ENCODE assay signal across 1 cellular context in the genomic region with DNA sequence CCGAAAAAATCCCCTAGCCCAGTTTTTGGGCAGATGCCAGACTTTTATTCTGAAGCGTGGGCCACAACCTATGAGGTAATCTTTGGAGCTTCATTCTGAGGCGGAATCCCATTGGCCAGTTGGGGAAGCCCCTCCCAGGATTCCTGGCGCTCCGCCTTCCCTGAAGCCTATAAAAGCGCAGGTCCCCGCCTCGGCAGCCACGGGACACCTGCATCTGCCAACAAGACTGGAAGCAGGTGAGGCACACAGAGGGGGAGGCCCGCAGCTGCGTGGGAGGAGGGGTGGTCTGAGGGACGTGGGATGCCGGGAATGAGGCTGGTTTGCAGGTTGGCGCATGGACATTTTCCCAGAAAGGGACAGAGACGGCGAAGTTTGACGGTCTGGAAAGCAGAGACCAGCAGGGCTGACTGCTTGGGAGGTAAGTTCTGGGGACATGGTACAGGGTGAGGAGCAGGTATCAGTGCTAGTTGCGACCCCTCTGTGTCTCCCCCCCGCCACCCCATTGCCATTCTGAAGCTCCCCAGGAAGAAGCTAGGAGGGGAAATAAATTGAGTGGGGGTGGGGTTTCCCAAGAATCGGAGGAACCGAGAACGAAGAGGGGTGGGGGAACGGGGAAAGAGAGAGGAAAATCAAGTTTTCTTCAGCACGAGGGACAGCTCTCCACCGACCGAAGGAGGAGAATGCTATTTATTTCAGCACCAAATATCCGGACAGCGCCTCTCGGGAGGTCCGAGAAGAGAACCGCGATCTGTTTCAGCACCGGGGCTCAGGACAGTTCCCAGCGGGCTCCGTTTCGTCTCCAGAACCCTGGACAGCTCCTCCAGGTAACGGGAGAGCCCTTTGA.
TF ChIP-seq lines count a peak whose summit lies in the region.

No MANE protein-coding gene starts in this region.

TF ChIP-seq in HepG2, 621 proteins besides CTCF, POLR2A, EP300 and RAD21 (continued from another document and continues in another):
- TF ChIP-seq ZBTB43 (CRISPR knock-in tag; conservative IDR thresholded peaks at IDR 0.05) = peak; percentile 100
- TF ChIP-seq CBFB (CRISPR knock-in tag; IDR thresholded peaks at IDR 0.05) = peak; percentile 99
- TF ChIP-seq KDM3A (CRISPR knock-in tag; IDR thresholded peaks at IDR 0.05; ENCODE audit: low read depth) = peak; percentile 100
- peak; percentile 100 for TF ChIP-seq AHR (CRISPR knock-in tag; IDR thresholded peaks at IDR 0.05)
- TF ChIP-seq ZNF24 (IDR thresholded peaks at IDR 0.05) = peak; percentile 82; the same call in 1 of the 2 replicates
- TF ChIP-seq PCBP2 (optimal IDR thresholded peaks at IDR 0.05; ENCODE audit: low read depth, low read length, poor library complexity, severe bottlenecking) = no peak
- TF ChIP-seq, protein P1, sequence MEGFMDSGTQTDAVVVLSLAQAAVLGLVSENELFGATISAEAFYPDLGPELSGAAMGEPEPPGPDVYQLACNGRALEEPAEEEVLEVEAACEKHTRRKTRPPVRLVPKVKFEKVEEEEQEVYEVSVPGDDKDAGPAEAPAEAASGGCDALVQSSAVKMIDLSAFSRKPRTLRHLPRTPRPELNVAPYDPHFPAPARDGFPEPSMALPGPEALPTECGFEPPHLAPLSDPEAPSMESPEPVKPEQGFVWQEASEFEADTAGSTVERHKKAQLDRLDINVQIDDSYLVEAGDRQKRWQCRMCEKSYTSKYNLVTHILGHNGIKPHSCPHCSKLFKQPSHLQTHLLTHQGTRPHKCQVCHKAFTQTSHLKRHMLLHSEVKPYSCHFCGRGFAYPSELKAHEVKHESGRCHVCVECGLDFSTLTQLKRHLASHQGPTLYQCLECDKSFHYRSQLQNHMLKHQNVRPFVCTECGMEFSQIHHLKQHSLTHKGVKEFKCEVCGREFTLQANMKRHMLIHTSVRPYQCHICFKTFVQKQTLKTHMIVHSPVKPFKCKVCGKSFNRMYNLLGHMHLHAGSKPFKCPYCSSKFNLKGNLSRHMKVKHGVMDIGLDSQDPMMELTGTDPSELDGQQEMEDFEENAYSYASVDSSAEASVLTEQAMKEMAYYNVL (CRISPR knock-in tag; IDR thresholded peaks at IDR 0.05; ENCODE audit: borderline replicate concordance) = peak; percentile 99
- TF ChIP-seq SMARCC2 (IDR thresholded peaks at IDR 0.05) = 0 out of 2 replicates have a peak, but pooled peaks have one; percentile 60
- peak; percentile 100 for TF ChIP-seq ZNF670 (CRISPR knock-in tag; IDR thresholded peaks at IDR 0.05; ENCODE audit: borderline replicate concordance)
- peak; percentile 99 for TF ChIP-seq TP53 (CRISPR knock-in tag; conservative IDR thresholded peaks at IDR 0.05)
- no peak for TF ChIP-seq CREB1 (IDR thresholded peaks at IDR 0.05)
- peak; percentile 64; the same call in 1 of the 2 replicates for TF ChIP-seq CREB1 (CRISPR knock-in tag; IDR thresholded peaks at IDR 0.05)
- peak; percentile 94 for TF ChIP-seq THAP11 (CRISPR knock-in tag; IDR thresholded peaks at IDR 0.05)
- peak; percentile 95 to 97 for TF ChIP-seq NR2F1 (CRISPR knock-in tag; IDR thresholded peaks at IDR 0.05)
- peak; percentile 99 for TF ChIP-seq ATF3 (CRISPR knock-in tag; IDR thresholded peaks at IDR 0.05)
- peak; percentile 99 for TF ChIP-seq RELA (CRISPR knock-in tag; IDR thresholded peaks at IDR 0.05)
- TF ChIP-seq CEBPG (CRISPR knock-in tag; IDR thresholded peaks at IDR 0.05) = peak; percentile 84
- TF ChIP-seq NBN (conservative IDR thresholded peaks at IDR 0.05) = no peak
- TF ChIP-seq ZNF782 (CRISPR knock-in tag; IDR thresholded peaks at IDR 0.05; ENCODE audit: borderline replicate concordance) = peak; percentile 100
- peak; percentile 100 for TF ChIP-seq ZNF776 (CRISPR knock-in tag; IDR thresholded peaks at IDR 0.05)
- TF ChIP-seq MATR3 (CRISPR knock-in tag; IDR thresholded peaks at IDR 0.05) = no peak
- peak; percentile 100 for TF ChIP-seq DNMT3B (CRISPR knock-in tag; conservative IDR thresholded peaks at IDR 0.05)
- peak; percentile 99 for TF ChIP-seq SNAPC2 (CRISPR knock-in tag; IDR thresholded peaks at IDR 0.05)
- TF ChIP-seq TFDP2 (CRISPR knock-in tag; IDR thresholded peaks at IDR 0.05) = peak; percentile 93
- peak; percentile 67 for TF ChIP-seq ATF1 (CRISPR knock-in tag; IDR thresholded peaks at IDR 0.05)
- TF ChIP-seq ZNF572 (CRISPR knock-in tag; IDR thresholded peaks at IDR 0.05) = peak; percentile 95; the same call in 1 of the 2 replicates
- no peak for TF ChIP-seq GATA4 (IDR thresholded peaks at IDR 0.05; ENCODE audit: borderline replicate concordance, low read depth)
- TF ChIP-seq ZFP36L1 (CRISPR knock-in tag; IDR thresholded peaks at IDR 0.05) = peak; percentile 100
- peak; percentile 100 for TF ChIP-seq ZNF567 (CRISPR knock-in tag; IDR thresholded peaks at IDR 0.05; ENCODE audit: borderline replicate concordance)
- TF ChIP-seq MBNL3 (CRISPR knock-in tag; conservative IDR thresholded peaks at IDR 0.05) = peak; percentile 99
- peak; percentile 100 for TF ChIP-seq NFATC3 (CRISPR knock-in tag; IDR thresholded peaks at IDR 0.05)
- TF ChIP-seq, protein P2, sequence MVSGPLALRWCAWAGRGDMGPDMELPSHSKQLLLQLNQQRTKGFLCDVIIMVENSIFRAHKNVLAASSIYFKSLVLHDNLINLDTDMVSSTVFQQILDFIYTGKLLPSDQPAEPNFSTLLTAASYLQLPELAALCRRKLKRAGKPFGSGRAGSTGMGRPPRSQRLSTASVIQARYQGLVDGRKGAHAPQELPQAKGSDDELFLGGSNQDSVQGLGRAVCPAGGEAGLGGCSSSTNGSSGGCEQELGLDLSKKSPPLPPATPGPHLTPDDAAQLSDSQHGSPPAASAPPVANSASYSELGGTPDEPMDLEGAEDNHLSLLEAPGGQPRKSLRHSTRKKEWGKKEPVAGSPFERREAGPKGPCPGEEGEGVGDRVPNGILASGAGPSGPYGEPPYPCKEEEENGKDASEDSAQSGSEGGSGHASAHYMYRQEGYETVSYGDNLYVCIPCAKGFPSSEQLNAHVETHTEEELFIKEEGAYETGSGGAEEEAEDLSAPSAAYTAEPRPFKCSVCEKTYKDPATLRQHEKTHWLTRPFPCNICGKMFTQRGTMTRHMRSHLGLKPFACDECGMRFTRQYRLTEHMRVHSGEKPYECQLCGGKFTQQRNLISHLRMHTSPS (CRISPR knock-in tag; IDR thresholded peaks at IDR 0.05; ENCODE audit: low read depth) = peak; percentile 97
- TF ChIP-seq BRCA1 (CRISPR knock-in tag; IDR thresholded peaks at IDR 0.05) = peak; percentile 100
- TF ChIP-seq ZNF34 (CRISPR knock-in tag; IDR thresholded peaks at IDR 0.05; ENCODE audit: borderline replicate concordance) = peak; percentile 99
- TF ChIP-seq, protein P3, sequence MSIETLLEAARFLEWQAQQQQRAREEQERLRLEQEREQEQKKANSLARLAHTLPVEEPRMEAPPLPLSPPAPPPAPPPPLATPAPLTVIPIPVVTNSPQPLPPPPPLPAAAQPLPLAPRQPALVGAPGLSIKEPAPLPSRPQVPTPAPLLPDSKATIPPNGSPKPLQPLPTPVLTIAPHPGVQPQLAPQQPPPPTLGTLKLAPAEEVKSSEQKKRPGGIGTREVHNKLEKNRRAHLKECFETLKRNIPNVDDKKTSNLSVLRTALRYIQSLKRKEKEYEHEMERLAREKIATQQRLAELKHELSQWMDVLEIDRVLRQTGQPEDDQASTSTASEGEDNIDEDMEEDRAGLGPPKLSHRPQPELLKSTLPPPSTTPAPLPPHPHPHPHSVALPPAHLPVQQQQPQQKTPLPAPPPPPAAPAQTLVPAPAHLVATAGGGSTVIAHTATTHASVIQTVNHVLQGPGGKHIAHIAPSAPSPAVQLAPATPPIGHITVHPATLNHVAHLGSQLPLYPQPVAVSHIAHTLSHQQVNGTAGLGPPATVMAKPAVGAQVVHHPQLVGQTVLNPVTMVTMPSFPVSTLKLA (IDR thresholded peaks at IDR 0.05) = peak; percentile 72
- TF ChIP-seq, protein P4, sequence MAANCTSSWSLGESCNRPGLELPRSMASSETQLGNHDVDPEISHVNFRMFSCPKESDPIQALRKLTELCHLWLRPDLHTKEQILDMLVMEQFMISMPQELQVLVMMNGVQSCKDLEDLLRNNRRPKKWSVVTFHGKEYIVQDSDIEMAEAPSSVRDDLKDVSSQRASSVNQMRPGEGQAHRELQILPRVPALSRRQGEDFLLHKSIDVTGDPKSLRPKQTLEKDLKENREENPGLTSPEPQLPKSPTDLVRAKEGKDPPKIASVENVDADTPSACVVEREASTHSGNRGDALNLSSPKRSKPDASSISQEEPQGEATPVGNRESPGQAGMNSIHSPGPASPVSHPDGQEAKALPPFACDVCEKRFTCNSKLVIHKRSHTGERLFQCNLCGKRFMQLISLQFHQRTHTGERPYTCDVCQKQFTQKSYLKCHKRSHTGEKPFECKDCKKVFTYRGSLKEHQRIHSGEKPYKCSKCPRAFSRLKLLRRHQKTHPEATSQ (CRISPR knock-in tag; IDR thresholded peaks at IDR 0.05; ENCODE audit: borderline replicate concordance) = peak; percentile 100
- no peak for TF ChIP-seq TBL1XR1 (IDR thresholded peaks at IDR 0.05; ENCODE audit: borderline replicate concordance, low read length, partially characterized antibody)
- TF ChIP-seq HNRNPUL1 (IDR thresholded peaks at IDR 0.05; ENCODE audit: low read depth, low read length) = no peak
- peak; percentile 100 for TF ChIP-seq ZBTB44 (CRISPR knock-in tag; IDR thresholded peaks at IDR 0.05)
- TF ChIP-seq, protein P5, sequence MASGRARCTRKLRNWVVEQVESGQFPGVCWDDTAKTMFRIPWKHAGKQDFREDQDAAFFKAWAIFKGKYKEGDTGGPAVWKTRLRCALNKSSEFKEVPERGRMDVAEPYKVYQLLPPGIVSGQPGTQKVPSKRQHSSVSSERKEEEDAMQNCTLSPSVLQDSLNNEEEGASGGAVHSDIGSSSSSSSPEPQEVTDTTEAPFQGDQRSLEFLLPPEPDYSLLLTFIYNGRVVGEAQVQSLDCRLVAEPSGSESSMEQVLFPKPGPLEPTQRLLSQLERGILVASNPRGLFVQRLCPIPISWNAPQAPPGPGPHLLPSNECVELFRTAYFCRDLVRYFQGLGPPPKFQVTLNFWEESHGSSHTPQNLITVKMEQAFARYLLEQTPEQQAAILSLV (CRISPR knock-in tag; IDR thresholded peaks at IDR 0.05; ENCODE audit: borderline replicate concordance) = peak; percentile 100
- peak; percentile 87 for TF ChIP-seq ZNF362 (CRISPR knock-in tag; IDR thresholded peaks at IDR 0.05; ENCODE audit: borderline replicate concordance)
- TF ChIP-seq SIX1 (CRISPR knock-in tag; IDR thresholded peaks at IDR 0.05; ENCODE audit: borderline replicate concordance) = peak; percentile 98
- peak; percentile 100 for TF ChIP-seq XBP1 (CRISPR knock-in tag; IDR thresholded peaks at IDR 0.05)
- peak; percentile 100 for TF ChIP-seq MEIS1 (CRISPR knock-in tag; IDR thresholded peaks at IDR 0.05; ENCODE audit: borderline replicate concordance)
- peak; percentile 97 for TF ChIP-seq RXRA (CRISPR knock-in tag; IDR thresholded peaks at IDR 0.05)
- no peak for TF ChIP-seq TCF7 (IDR thresholded peaks at IDR 0.05; ENCODE audit: low read depth)
- peak; percentile 99 for TF ChIP-seq NR3C1 (CRISPR knock-in tag; IDR thresholded peaks at IDR 0.05)
- TF ChIP-seq ZNF343 (CRISPR knock-in tag; IDR thresholded peaks at IDR 0.05) = peak; percentile 100
- peak; percentile 99 for TF ChIP-seq ZNF616 (CRISPR knock-in tag; IDR thresholded peaks at IDR 0.05; ENCODE audit: low read depth)
- TF ChIP-seq, protein P6, sequence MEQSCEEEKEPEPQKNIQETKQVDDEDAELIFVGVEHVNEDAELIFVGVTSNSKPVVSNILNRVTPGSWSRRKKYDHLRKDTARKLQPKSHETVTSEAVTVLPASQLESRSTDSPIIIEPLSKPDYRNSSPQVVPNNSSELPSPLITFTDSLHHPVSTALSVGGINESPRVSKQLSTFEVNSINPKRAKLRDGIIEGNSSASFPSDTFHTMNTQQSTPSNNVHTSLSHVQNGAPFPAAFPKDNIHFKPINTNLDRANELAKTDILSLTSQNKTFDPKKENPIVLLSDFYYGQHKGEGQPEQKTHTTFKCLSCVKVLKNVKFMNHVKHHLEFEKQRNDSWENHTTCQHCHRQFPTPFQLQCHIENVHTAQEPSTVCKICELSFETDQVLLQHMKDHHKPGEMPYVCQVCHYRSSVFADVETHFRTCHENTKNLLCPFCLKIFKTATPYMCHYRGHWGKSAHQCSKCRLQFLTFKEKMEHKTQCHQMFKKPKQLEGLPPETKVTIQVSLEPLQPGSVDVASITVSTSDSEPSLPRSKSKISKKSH (CRISPR knock-in tag; IDR thresholded peaks at IDR 0.05; ENCODE audit: borderline replicate concordance) = peak; percentile 100
